Comparison of ENCODE assay signal across 15 cellular contexts in genomic region chr15:51119120-51119519, GRCh38.
A peak's percentile ranks its signal among the peaks of the same experiment; 100 is the strongest.
DNase-seq lines count a peak whose midpoint lies in the region; ATAC-seq, FAIRE-seq and TF ChIP-seq lines count a peak whose summit lies in the region.
"Had no signal": no experiment of that assay in that cellular context is flagged by ENCODE, and none has a peak within 500 bp of the region (broad histone marks: within the 10 kb centered on the region; RNA-seq: fewer than 3 reads in every experiment).

No MANE protein-coding gene starts in this region.

- ATAC-seq in HG02610 (IDR thresholded peaks at IDR 0.05; ENCODE audit: unreplicated experiment): no peak

- DNase-seq in ELF-1 (ENCODE audit: low read depth, low spot score) (peak; percentile 89), NCI-H226 (peak; percentile 46), epithelial cell of esophagus (ENCODE audit: low read depth) (peak; percentile 50), islet precursor cell (peak; percentile 60), GM19239 (ENCODE audit: insufficient read length, low spot score) (no peak), HTR-8/SVneo (ENCODE audit: insufficient read length, low spot score) (no peak)
- DNase-seq: ACHN; CD4-positive, CD25-positive, alpha-beta regulatory T cell; DMS53 had no signal

- TF ChIP-seq CTCF in epithelial cell of esophagus (IDR thresholded peaks at IDR 0.05; ENCODE audit: insufficient read depth, low read depth, low read length, missing control alignments): no peak

- H3K4me3 ChIP-seq in epithelial cell of esophagus (ENCODE audit: low read length): no peak overlapping the region
- H3K4me3 ChIP-seq: BLaER1 treated with 17β-estradiol and CSF1 and Interleukin-3, amounts not matched to agents 10 nM and 100 nM; HAP-1 had no signal

- FAIRE-seq in GM19239 (lab: Jason Lieb, UNC) (no peak), HTR-8/SVneo (lab: Jason Lieb, UNC) (no peak)
- FAIRE-seq: G401.6, GM12891, H1 had no signal

Comparison
In these comparisons a context has a peak if more than half of its experiments do, and no peak if none do; other contexts are left out.
1. DNase-seq: peak in ELF-1 (single experiment), NCI-H226 (single experiment), epithelial cell of esophagus (single experiment) and islet precursor cell (single experiment); none in GM19239 (single experiment) and HTR-8/SVneo (single experiment).